Comparison of ENCODE assay signal across 19 cellular contexts in the genomic region with DNA sequence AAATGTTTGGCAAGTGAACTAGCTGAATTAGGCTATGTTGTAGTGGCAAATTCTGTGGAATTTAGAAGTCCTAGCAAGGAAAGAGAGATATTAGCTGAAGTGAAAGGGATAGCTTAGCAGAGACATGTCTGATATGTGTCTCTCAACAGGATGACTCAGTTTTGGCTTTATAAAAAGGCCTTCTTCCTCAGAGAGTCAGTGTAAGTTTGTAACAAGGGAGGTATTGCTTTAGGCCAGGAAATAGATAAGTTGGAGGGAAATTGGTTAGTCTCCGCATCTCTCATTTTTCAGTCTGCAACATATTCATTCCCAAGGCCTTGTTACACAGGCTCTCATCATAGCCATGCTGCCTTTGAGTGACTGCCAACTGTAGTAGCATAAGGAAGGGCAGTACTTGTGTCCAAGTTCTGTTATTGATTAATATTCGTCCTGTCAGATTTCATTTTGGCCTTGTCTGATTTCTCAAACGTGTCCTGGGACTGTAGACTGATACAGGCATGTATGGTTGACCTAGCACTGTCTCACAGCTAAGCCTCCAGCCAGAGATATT. TPM values are rescaled to one million over a fixed set of nuclear protein-coding genes. Genes with fewer than 3 reads are reported as not detected.
A peak's percentile ranks its signal among the peaks of the same experiment; 100 is the strongest.
DNase-seq lines count a peak whose midpoint lies in the region; ATAC-seq, FAIRE-seq and TF ChIP-seq lines count a peak whose summit lies in the region.
"Had no signal": no experiment of that assay in that cellular context is flagged by ENCODE, and none has a peak within 500 bp of the region (broad histone marks: within the 10 kb centered on the region; RNA-seq: fewer than 3 reads in every experiment).

No MANE protein-coding gene starts in this region.

- no peak for TF ChIP-seq EP300 in GM12878 (IDR thresholded peaks at IDR 0.05; ENCODE audit: borderline replicate concordance in 1 of 2, control insufficient read depth in 1 of 2, low read depth in 2 of 2, low read length in 2 of 2)

- CTCF ChIA-PET in GM12878 (lab: Yijun Ruan, JAX) (interaction anchor here (0.9 to 4.8 kb wide), 4 partner anchors 37 to 522 kb away, joined by 3 to 20 read pairs (median 4); no protein-coding TSS in a partner anchor), Calu3 (lab: Charles Lee) (no interaction called here), RWPE1 (lab: Yijun Ruan, JAX) (interaction anchor here (0.6 kb wide), 1 partner anchor 39 kb away, joined by 3 read pairs; no protein-coding TSS in a partner anchor)

- no peak for ATAC-seq in GM12878
- ATAC-seq: left lobe of liver; naive thymus-derived CD4-positive, alpha-beta T cell had no signal

- no peaks in the 10 kb centered on the region for H3K27me3 Mint-ChIP-seq in Calu3 (ENCODE audit: unreplicated experiment)
- H3K27me3 Mint-ChIP-seq: naive thymus-derived CD4-positive, alpha-beta T cell had no signal

- 13% methylated on average over 3 of the region's 3 CpGs for WGBS in GM12878 (ENCODE audit: insufficient coverage, insufficient replicate concordance, low lambda C conversion rate, missing lambda C conversion rate)

- H3K9me2 ChIP-seq in Loucy (replicated peaks; ENCODE audit: low read depth, low read length) = no peaks in the 10 kb centered on the region

- peaks cover 25% of the 10 kb centered on the region for H3K36me3 Mint-ChIP-seq in Calu3 (ENCODE audit: insufficient read depth, unreplicated experiment)

- H3K27ac ChIP-seq in GM12878 (ENCODE audit: control insufficient read depth, insufficient read depth) = peak overlapping the region; percentile 73; the same call in 1 of the 2 replicates
- H3K27ac ChIP-seq in RWPE1 = no peak overlapping the region
- H3K27ac ChIP-seq: C4-2B, tibial nerve had no signal

- H3K27ac Mint-ChIP-seq in Calu3 (ENCODE audit: unreplicated experiment) = no peak overlapping the region
- H3K27ac Mint-ChIP-seq: HFFc6; naive thymus-derived CD4-positive, alpha-beta T cell had no signal

- no peak for TF ChIP-seq POLR2A in GM12878 (IDR thresholded peaks at IDR 0.05; ENCODE audit: low read depth, low read length)

- no peak for TF ChIP-seq RAD21 in GM12878 (IDR thresholded peaks at IDR 0.05; ENCODE audit: insufficient read depth, low read depth, low read length)

- in situ Hi-C loops in GM12878 (cut with MboI) = no loop called here

- H3K4me2 ChIP-seq in Loucy (ENCODE audit: low read depth, low read length, poor library complexity, severe bottlenecking) (peak overlapping the region; percentile 76), GM12878 (ENCODE audit: control insufficient read depth, insufficient read depth) (no peak overlapping the region)

- 0 out of 2 replicates have a peak, but pooled peaks cover 2% of the 10 kb centered on the region for H3K36me3 ChIP-seq in Loucy (ENCODE audit: insufficient read depth, low read length)
- H3K36me3 ChIP-seq in GM12878 (ENCODE audit: control insufficient read depth in 2 of 2, insufficient read depth in 2 of 2, low read length in 1 of 2) = no peaks in the 10 kb centered on the region
- H3K36me3 ChIP-seq: tibial nerve had no signal

- no peaks in the 10 kb centered on the region for H3F3A ChIP-seq in Loucy (ENCODE audit: low read depth)

- no peak overlapping the region for H2AFZ ChIP-seq in Loucy (ENCODE audit: low read length)
- no peak overlapping the region for H2AFZ ChIP-seq in GM12878 (ENCODE audit: control insufficient read depth, low read depth, low read length)

- RAD21 ChIA-PET in GM12878 (lab: Charles Lee; ENCODE audit: unreplicated experiment) = interaction anchor here (0.7 to 1.4 kb wide), 4 partner anchors 15 to 37 kb away, joined by 3 read pairs; no protein-coding TSS in a partner anchor

- H3K9me3 ChIP-seq in Loucy (ENCODE audit: insufficient read depth, low read depth, low read length) = no peaks in the 10 kb centered on the region
- no peaks in the 10 kb centered on the region; the same call in 2 of the 3 replicates for H3K9me3 ChIP-seq in GM12878 (replicated peaks; ENCODE audit: control insufficient read depth, insufficient read depth, low read length)
- H3K9me3 ChIP-seq: tibial nerve had no signal

- peaks cover 55% of the 10 kb centered on the region for H3K4me1 ChIP-seq in Loucy (ENCODE audit: insufficient read depth, low read length, poor library complexity, severe bottlenecking)
- peaks cover 6% of the 10 kb centered on the region for H3K4me1 ChIP-seq in GM12878 (ENCODE audit: control insufficient read depth, insufficient read depth, low read length)

- H3K9me3 Mint-ChIP-seq in Calu3 (ENCODE audit: low read depth, unreplicated experiment) = no peaks in the 10 kb centered on the region
- H3K9me3 Mint-ChIP-seq: HFFc6 had no signal

- H3K79me2 ChIP-seq in Loucy (ENCODE audit: insufficient read depth, low read length) = peaks cover 87% of the 10 kb centered on the region
- no peaks in the 10 kb centered on the region; the same call in none of the 2 replicates for H3K79me2 ChIP-seq in GM12878 (ENCODE audit: control insufficient read depth, insufficient read depth, low read length)

- H3K27me3 ChIP-seq in Loucy (ENCODE audit: insufficient read depth, low read length, poor library complexity, severe bottlenecking) = no peaks in the 10 kb centered on the region
- H3K27me3 ChIP-seq in GM12878 (replicated peaks in 1 of 2; ENCODE audit: control insufficient read depth in 2 of 2, insufficient read depth in 2 of 2, low read length in 1 of 2) = no peaks in the 10 kb centered on the region

- FAIRE-seq in GM12878 (lab: Jason Lieb, UNC) = no peak
- FAIRE-seq: endometrium had no signal

- peaks cover 39% of the 10 kb centered on the region for H3K4me1 Mint-ChIP-seq in Calu3 (ENCODE audit: low read depth, unreplicated experiment)

- TF ChIP-seq CTCF in Loucy (conservative IDR thresholded peaks at IDR 0.05; ENCODE audit: low read length) (no peak), GM12878 (IDR thresholded peaks at IDR 0.05 in 2 of 3, conservative IDR thresholded peaks at IDR 0.05 in 1 of 3; ENCODE audit: control insufficient read depth in 2 of 3, extremely low read depth in 1 of 3, insufficient read depth in 1 of 3, low read depth in 3 of 3, low read length in 3 of 3) (no peak), Calu3 (IDR thresholded peaks at IDR 0.05; ENCODE audit: unreplicated experiment) (no peak), RWPE1 (conservative IDR thresholded peaks at IDR 0.05; ENCODE audit: low read depth) (no peak)

- DNase-seq in EH (ENCODE audit: low read depth) (peak; percentile 34), GM12878 (ENCODE audit: low read depth, low spot score) (no peak), kidney tubule cell (ENCODE audit: low spot score) (peak; percentile 28), Calu3 (no peak), NCI-H2081 (lab: John Stamatoyannopoulos, UW) (no peak), RWPE1 (ENCODE audit: low spot score) (no peak), NOMO-1 treated with dmso at 0.1 percent for 144 hours (lab: John Stamatoyannopoulos, UW; ENCODE audit: unreplicated experiment) (no peak)
- DNase-seq: activated naive CD4-positive, alpha-beta T cell treated with anti-CD3 and anti-CD28 coated beads, Interleukin-2, amount 50 U/mL, for 16 hours; caudate nucleus; HFFc6; naive thymus-derived CD4-positive, alpha-beta T cell; NCI-H2171; stimulated activated CD4-positive, alpha-beta T cell treated with anti-CD3 and anti-CD28 coated beads, Interleukin-2, amount 100 ng/mL, for 24 hours; stimulated activated CD8-positive, alpha-beta memory T cell treated with anti-CD3 and anti-CD28 coated beads, Interleukin-4, amount 100 ng/mL, for 48 hours had no signal

- no peak overlapping the region for H3K4me3 Mint-ChIP-seq in Calu3 (ENCODE audit: low read depth, unreplicated experiment)
- H3K4me3 Mint-ChIP-seq: HFFc6 had no signal

- H4K20me1 ChIP-seq in Loucy (ENCODE audit: insufficient read depth, low read length, poor library complexity, severe bottlenecking) (peaks cover 61% of the 10 kb centered on the region), GM12878 (ENCODE audit: control insufficient read depth, insufficient read depth) (no peaks in the 10 kb centered on the region)

- intact Hi-C loops in GM12878 (cut with micrococcal nuclease; ENCODE audit: unreplicated experiment) = loop anchor here (10.0 kb wide), 2 partner anchors 138 to 472 kb away; partner anchors contain the start of gene NXT2
- intact Hi-C loops in Calu3 (cut with micrococcal nuclease; ENCODE audit: unreplicated experiment) = no loop called here

- H3K9ac ChIP-seq in Loucy (ENCODE audit: low read depth, low read length, poor library complexity, severe bottlenecking) (peak overlapping the region; percentile 20), GM12878 (ENCODE audit: control insufficient read depth, insufficient read depth, low read length) (no peak overlapping the region)

- SMC1A ChIA-PET in GM12878 (lab: Charles Lee; ENCODE audit: uncharacterized antibody, unreplicated experiment) = interaction anchor here (1.1 to 2.0 kb wide), 7 partner anchors 9 to 118 kb away, joined by 3 to 8 read pairs (median 4); no protein-coding TSS in a partner anchor

- H3K4me3 ChIP-seq in Loucy (ENCODE audit: low read length, poor library complexity, severe bottlenecking) (peak overlapping the region; percentile 86), GM12878 (no peak overlapping the region; the same call in 1 of the 2 replicates)
- H3K4me3 ChIP-seq: tibial nerve had no signal

- POLR2A ChIA-PET in GM12878 (lab: Charles Lee) (interaction anchor here (1.0 to 1.1 kb wide), 2 partner anchors 38 to 39 kb away, joined by 3 read pairs; no protein-coding TSS in a partner anchor), RWPE1 (lab: Yijun Ruan, JAX; ENCODE audit: low non-redundant PET) (no interaction called here)

- no TSS peak for BruUV-seq in GM12878 (replicated peaks; lab: Mats Ljungman, UMichigan)
- no TSS peak for BruUV-seq in Calu3 (replicated peaks; lab: Mats Ljungman, UMichigan)

RNA-seq across cellular contexts. Expression of gene TMEM164, which starts 4.0 kb away (rescaled TPM):
- total RNA-seq in GM12878 (2013; cell fraction: nucleolus; rRNA removed) = 22.8 and 32.5 TPM in 2 replicates
- 8.1 and 11.1 TPM in 2 replicates for total RNA-seq in GM12878 (2014; rRNA removed)
- 7.2 and 7.8 TPM in 2 replicates for total RNA-seq in GM12878 (2014; rRNA removed; fragmentation: Illumina TruSeq; extraction: Trizol)
- 16.8 and 18.3 TPM in 2 replicates for total RNA-seq in GM12878 (2021)
- 5.2 TPM for polyA plus RNA-seq in GM12878 (2011; ENCODE audit: low read depth)
- polyA plus RNA-seq in GM12878 (2011; rRNA removed) = 5.2 and 6.9 TPM in 2 replicates
- polyA plus RNA-seq in GM12878 (2011; cell fraction: cytosol; rRNA removed) = 7.6 and 8.7 TPM in 2 replicates
- polyA plus RNA-seq in GM12878 (2011; cell fraction: nucleus; rRNA removed) = 10.8 and 15.1 TPM in 2 replicates
- polyA plus RNA-seq in GM12878 (2012) = 7.4 and 10.6 TPM in 2 replicates
- polyA plus RNA-seq in GM12878 (2014; fragmentation: Illumina TruSeq; extraction: Trizol) = 13.2 and 13.7 TPM in 2 replicates
- 1 to 10 TPM in 1 of 2 experiments, under 1 TPM in 1; 0.61 to 1.2 TPM for polyA plus RNA-seq in GM12878 (2014; fragmentation: Nextera tagmentation; extraction: Ambion mirVana)
- polyA plus RNA-seq in GM12878 (2014; rRNA removed) = 8.0 and 11.5 TPM in 2 replicates
- 1 to 10 TPM; 2.4 to 3.2 TPM for polyA plus RNA-seq in GM12878 (2016; fragmentation: Nextera tagmentation; extraction: Ambion mirVana)
- polyA minus RNA-seq in GM12878 (2011; rRNA and poly(A)+ RNA removed) = 8.7 and 12.1 TPM in 2 replicates
- 6.3 and 10.7 TPM in 2 replicates for polyA minus RNA-seq in GM12878 (2011; cell fraction: cytosol; rRNA and poly(A)+ RNA removed)
- polyA minus RNA-seq in GM12878 (2011; cell fraction: nucleus; rRNA and poly(A)+ RNA removed) = 5.3 and 14.1 TPM in 2 replicates
- 32.6 and 39.5 TPM in 2 replicates for total RNA-seq in Calu3 (2022)

Comparison
In these comparisons a context has a peak if more than half of its experiments do, and no peak if none do; other contexts are left out.
1. DNase-seq: peak in EH (single experiment) and kidney tubule cell (single experiment); none in GM12878 (single experiment), Calu3 (single experiment), NCI-H2081 (0 of 2), RWPE1 (single experiment) and NOMO-1 treated with dmso at 0.1 percent for 144 hours (single experiment).